Comparison of ENCODE assay signal across 17 cellular contexts in the genomic region with DNA sequence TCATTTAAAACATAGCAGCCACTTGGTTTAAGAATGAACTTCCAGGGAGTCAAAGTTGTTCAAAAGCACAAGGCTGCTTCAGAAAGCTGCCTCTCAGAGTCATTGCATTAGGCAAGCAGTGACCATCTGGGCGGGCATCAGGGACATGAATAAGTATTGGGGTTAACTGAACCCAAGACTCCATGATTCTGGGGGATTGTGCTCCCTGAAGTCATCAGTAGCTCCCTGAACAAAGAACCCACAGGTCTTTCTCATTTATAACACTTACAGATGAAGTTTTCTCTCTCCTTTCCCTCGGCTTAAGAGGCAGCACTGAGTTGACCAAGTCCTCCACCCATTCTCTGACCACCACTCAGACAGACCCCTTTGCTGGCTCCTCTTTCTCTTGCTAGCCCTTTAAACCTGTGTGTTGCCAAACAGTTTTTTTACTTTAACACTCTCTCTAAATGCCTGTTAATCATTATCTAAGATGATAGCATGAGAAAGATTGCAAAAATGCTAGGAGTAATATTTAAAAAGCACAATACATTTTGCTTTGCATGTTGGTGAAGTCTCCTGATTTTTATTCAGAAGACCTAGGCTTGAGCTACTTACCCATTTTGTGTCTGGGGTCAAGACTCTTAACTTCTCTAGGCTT.
DNase-seq lines count a peak whose midpoint lies in the region; ATAC-seq and TF ChIP-seq lines count a peak whose summit lies in the region.
"Had no signal": no experiment of that assay in that cellular context is flagged by ENCODE, and none has a peak within 500 bp of the region (broad histone marks: within the 10 kb centered on the region; RNA-seq: fewer than 3 reads in every experiment).

No MANE protein-coding gene starts in this region.

- peak overlapping the region in 1 of 2 donors; percentile 81 for H3K9ac ChIP-seq in liver (ENCODE audit: low read depth in 1 of 2, low read length in 2 of 2)

- H3K4me1 ChIP-seq in liver (ENCODE audit: control insufficient read depth in 4 of 4, insufficient read depth in 4 of 4, low read length in 3 of 4): peaks cover 14 to 54% (median 30%) of the 10 kb centered on the region in 4 donors

- no peaks in the 10 kb centered on the region for H3K36me3 ChIP-seq in liver (ENCODE audit: control insufficient read depth in 4 of 4, insufficient read depth in 3 of 4, low read depth in 1 of 4, low read length in 3 of 4)

- WGBS in liver: 29% methylated on average over 2 of the region's 2 CpGs

- peak in 1 of 2 donors; percentile 26 for TF ChIP-seq RAD21 in liver (IDR thresholded peaks at IDR 0.05)

- peak overlapping the region in 2 of 3 donors; percentile 48 to 54 for H3K4me3 ChIP-seq in liver (ENCODE audit: low read depth in 1 of 3, low read length in 3 of 3)
- H3K4me3 ChIP-seq: SK-N-MC had no signal

- no peak for TF ChIP-seq CTCF in chondrocyte (IDR thresholded peaks at IDR 0.05)
- TF ChIP-seq CTCF in liver (IDR thresholded peaks at IDR 0.05; ENCODE audit: low read depth, low read length, missing input control): no peak
- TF ChIP-seq CTCF in type B pancreatic cell (conservative IDR thresholded peaks at IDR 0.05): no peak

- CTCF ChIA-PET in activated CD4-positive, alpha-beta T cell treated with anti-CD3 and anti-CD28 coated beads, Interleukin-2, amount 10 ng/mL, durations not matched to agents 7 days and 5 days (lab: Charles Lee): no interaction called here

- H3K9me3 ChIP-seq in liver (ENCODE audit: control insufficient read depth in 4 of 4, low read length in 3 of 4): no peaks in the 10 kb centered on the region

- no peak for ATAC-seq in activated naive CD8-positive, alpha-beta T cell treated with anti-CD3 and anti-CD28 coated beads, Interleukin-2, amount 50 U/mL, for 24 hours
- ATAC-seq in left ventricle myocardium superior: no peak
- ATAC-seq: PC-3, Right ventricle myocardium inferior had no signal

- H3K4me3 Mint-ChIP-seq in chondrocyte (ENCODE audit: unreplicated experiment): no peak overlapping the region
- H3K4me3 Mint-ChIP-seq in type B pancreatic cell: no peak overlapping the region
- no peak overlapping the region for H3K4me3 Mint-ChIP-seq in activated CD4-positive, alpha-beta T cell treated with anti-CD3 and anti-CD28 coated beads, Interleukin-2, amount 10 ng/mL, durations not matched to agents 7 days and 5 days
- H3K4me3 Mint-ChIP-seq in activated naive CD8-positive, alpha-beta T cell treated with anti-CD3 and anti-CD28 coated beads, Interleukin-2, amount 50 U/mL, for 24 hours: no peak overlapping the region

- H3K27ac Mint-ChIP-seq in chondrocyte (ENCODE audit: unreplicated experiment) (peak overlapping the region; percentile 58), type B pancreatic cell (peak overlapping the region; percentile 4)
- no peak overlapping the region for H3K27ac Mint-ChIP-seq in activated CD4-positive, alpha-beta T cell treated with anti-CD3 and anti-CD28 coated beads, Interleukin-2, amount 10 ng/mL, durations not matched to agents 7 days and 5 days
- H3K27ac Mint-ChIP-seq in activated naive CD8-positive, alpha-beta T cell treated with anti-CD3 and anti-CD28 coated beads, Interleukin-2, amount 50 U/mL, for 24 hours: no peak overlapping the region

- no peaks in the 10 kb centered on the region for H3K36me3 Mint-ChIP-seq in chondrocyte (ENCODE audit: low read depth)
- H3K36me3 Mint-ChIP-seq in type B pancreatic cell: no peaks in the 10 kb centered on the region
- H3K36me3 Mint-ChIP-seq in activated CD4-positive, alpha-beta T cell treated with anti-CD3 and anti-CD28 coated beads, Interleukin-2, amount 10 ng/mL, durations not matched to agents 7 days and 5 days (ENCODE audit: low read depth): no peaks in the 10 kb centered on the region
- no peaks in the 10 kb centered on the region for H3K36me3 Mint-ChIP-seq in activated naive CD8-positive, alpha-beta T cell treated with anti-CD3 and anti-CD28 coated beads, Interleukin-2, amount 50 U/mL, for 24 hours (ENCODE audit: low read depth)

- intact Hi-C loops in left ventricle myocardium superior (cut with micrococcal nuclease): no loop called here

- H3K4me1 Mint-ChIP-seq in chondrocyte (ENCODE audit: low read depth) (peaks cover 22% of the 10 kb centered on the region), type B pancreatic cell (ENCODE audit: unreplicated experiment) (peaks cover 23% of the 10 kb centered on the region)
- H3K4me1 Mint-ChIP-seq in activated CD4-positive, alpha-beta T cell treated with anti-CD3 and anti-CD28 coated beads, Interleukin-2, amount 10 ng/mL, durations not matched to agents 7 days and 5 days: no peaks in the 10 kb centered on the region
- H3K4me1 Mint-ChIP-seq in activated naive CD8-positive, alpha-beta T cell treated with anti-CD3 and anti-CD28 coated beads, Interleukin-2, amount 50 U/mL, for 24 hours: no peaks in the 10 kb centered on the region

- DNase-seq in DMS53 treated with DMSO at 0.1 percent for 48 hours (lab: John Stamatoyannopoulos, UW; ENCODE audit: unreplicated experiment) (peak; percentile 26), chondrocyte (ENCODE audit: low spot score) (no peak), type B pancreatic cell (ENCODE audit: extremely low spot score, unreplicated experiment) (no peak), left ventricle myocardium superior (no peak)
- no peak for DNase-seq in activated CD4-positive, alpha-beta T cell treated with anti-CD3 and anti-CD28 coated beads, Interleukin-2, amount 10 ng/mL, durations not matched to agents 7 days and 5 days
- no peak for DNase-seq in activated naive CD8-positive, alpha-beta T cell treated with anti-CD3 and anti-CD28 coated beads, Interleukin-2, amount 50 U/mL, for 24 hours
- DNase-seq: DND-41, NCI-H1436, NCI-H2029, NCI-H2171 treated with DMSO at 0.1 percent for 48 hours, NCI-H510A, NCI-H774, PC-3 had no signal

- H3K27me3 Mint-ChIP-seq in chondrocyte (ENCODE audit: low read depth) (no peaks in the 10 kb centered on the region), type B pancreatic cell (no peaks in the 10 kb centered on the region)
- no peaks in the 10 kb centered on the region for H3K27me3 Mint-ChIP-seq in activated CD4-positive, alpha-beta T cell treated with anti-CD3 and anti-CD28 coated beads, Interleukin-2, amount 10 ng/mL, durations not matched to agents 7 days and 5 days
- no peaks in the 10 kb centered on the region for H3K27me3 Mint-ChIP-seq in activated naive CD8-positive, alpha-beta T cell treated with anti-CD3 and anti-CD28 coated beads, Interleukin-2, amount 50 U/mL, for 24 hours

- no peaks in the 10 kb centered on the region for H3K27me3 ChIP-seq in liver (ENCODE audit: control insufficient read depth in 4 of 4, insufficient read depth in 4 of 4, low read length in 3 of 4)

- no peaks in the 10 kb centered on the region for H3K9me3 Mint-ChIP-seq in chondrocyte (ENCODE audit: low read depth)
- H3K9me3 Mint-ChIP-seq in type B pancreatic cell: no peaks in the 10 kb centered on the region
- H3K9me3 Mint-ChIP-seq in activated CD4-positive, alpha-beta T cell treated with anti-CD3 and anti-CD28 coated beads, Interleukin-2, amount 10 ng/mL, durations not matched to agents 7 days and 5 days: no peaks in the 10 kb centered on the region
- no peaks in the 10 kb centered on the region for H3K9me3 Mint-ChIP-seq in activated naive CD8-positive, alpha-beta T cell treated with anti-CD3 and anti-CD28 coated beads, Interleukin-2, amount 50 U/mL, for 24 hours

- POLR2A ChIA-PET in activated CD4-positive, alpha-beta T cell treated with anti-CD3 and anti-CD28 coated beads, Interleukin-2, amount 10 ng/mL, durations not matched to agents 7 days and 5 days (lab: Charles Lee): no interaction called here

- H3K27ac ChIP-seq in liver (ENCODE audit: low read depth in 1 of 2, low read length in 2 of 2): peak overlapping the region; percentile 52 to 73
- H3K27ac ChIP-seq: HL-60, SK-N-MC had no signal

TF ChIP-seq in liver, 16 proteins besides CTCF, POLR2A, EP300 and RAD21:
- TF ChIP-seq EGR1 (IDR thresholded peaks at IDR 0.05; ENCODE audit: low read depth in 2 of 2) (no peak), FOXA1 (IDR thresholded peaks at IDR 0.05) (no peak), RXRA (IDR thresholded peaks at IDR 0.05) (peak in 1 of 2 donors; percentile 4), YY1 (IDR thresholded peaks at IDR 0.05) (peak; percentile 15), TAF1 (conservative IDR thresholded peaks at IDR 0.05) (no peak), MAX (IDR thresholded peaks at IDR 0.05) (peak; percentile 49), SP1 (IDR thresholded peaks at IDR 0.05) (peak; percentile 33), NR2F2 (IDR thresholded peaks at IDR 0.05) (no peak)
- TF ChIP-seq, protein P1, sequence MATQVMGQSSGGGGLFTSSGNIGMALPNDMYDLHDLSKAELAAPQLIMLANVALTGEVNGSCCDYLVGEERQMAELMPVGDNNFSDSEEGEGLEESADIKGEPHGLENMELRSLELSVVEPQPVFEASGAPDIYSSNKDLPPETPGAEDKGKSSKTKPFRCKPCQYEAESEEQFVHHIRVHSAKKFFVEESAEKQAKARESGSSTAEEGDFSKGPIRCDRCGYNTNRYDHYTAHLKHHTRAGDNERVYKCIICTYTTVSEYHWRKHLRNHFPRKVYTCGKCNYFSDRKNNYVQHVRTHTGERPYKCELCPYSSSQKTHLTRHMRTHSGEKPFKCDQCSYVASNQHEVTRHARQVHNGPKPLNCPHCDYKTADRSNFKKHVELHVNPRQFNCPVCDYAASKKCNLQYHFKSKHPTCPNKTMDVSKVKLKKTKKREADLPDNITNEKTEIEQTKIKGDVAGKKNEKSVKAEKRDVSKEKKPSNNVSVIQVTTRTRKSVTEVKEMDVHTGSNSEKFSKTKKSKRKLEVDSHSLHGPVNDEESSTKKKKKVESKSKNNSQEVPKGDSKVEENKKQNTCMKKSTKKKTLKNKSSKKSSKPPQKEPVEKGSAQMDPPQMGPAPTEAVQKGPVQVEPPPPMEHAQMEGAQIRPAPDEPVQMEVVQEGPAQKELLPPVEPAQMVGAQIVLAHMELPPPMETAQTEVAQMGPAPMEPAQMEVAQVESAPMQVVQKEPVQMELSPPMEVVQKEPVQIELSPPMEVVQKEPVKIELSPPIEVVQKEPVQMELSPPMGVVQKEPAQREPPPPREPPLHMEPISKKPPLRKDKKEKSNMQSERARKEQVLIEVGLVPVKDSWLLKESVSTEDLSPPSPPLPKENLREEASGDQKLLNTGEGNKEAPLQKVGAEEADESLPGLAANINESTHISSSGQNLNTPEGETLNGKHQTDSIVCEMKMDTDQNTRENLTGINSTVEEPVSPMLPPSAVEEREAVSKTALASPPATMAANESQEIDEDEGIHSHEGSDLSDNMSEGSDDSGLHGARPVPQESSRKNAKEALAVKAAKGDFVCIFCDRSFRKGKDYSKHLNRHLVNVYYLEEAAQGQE (IDR thresholded peaks at IDR 0.05): no peak

Comparison
In these comparisons a context has a peak if more than half of its experiments do, and no peak if none do; other contexts are left out.
1. H3K27ac Mint-ChIP-seq: peak in chondrocyte (single experiment) and type B pancreatic cell (single experiment); none in activated CD4-positive, alpha-beta T cell treated with anti-CD3 and anti-CD28 coated beads, Interleukin-2, amount 10 ng/mL, durations not matched to agents 7 days and 5 days (single experiment) and activated naive CD8-positive, alpha-beta T cell treated with anti-CD3 and anti-CD28 coated beads, Interleukin-2, amount 50 U/mL, for 24 hours (single experiment).